15 cellular contexts compared by ENCODE assay signal in the genomic region with DNA sequence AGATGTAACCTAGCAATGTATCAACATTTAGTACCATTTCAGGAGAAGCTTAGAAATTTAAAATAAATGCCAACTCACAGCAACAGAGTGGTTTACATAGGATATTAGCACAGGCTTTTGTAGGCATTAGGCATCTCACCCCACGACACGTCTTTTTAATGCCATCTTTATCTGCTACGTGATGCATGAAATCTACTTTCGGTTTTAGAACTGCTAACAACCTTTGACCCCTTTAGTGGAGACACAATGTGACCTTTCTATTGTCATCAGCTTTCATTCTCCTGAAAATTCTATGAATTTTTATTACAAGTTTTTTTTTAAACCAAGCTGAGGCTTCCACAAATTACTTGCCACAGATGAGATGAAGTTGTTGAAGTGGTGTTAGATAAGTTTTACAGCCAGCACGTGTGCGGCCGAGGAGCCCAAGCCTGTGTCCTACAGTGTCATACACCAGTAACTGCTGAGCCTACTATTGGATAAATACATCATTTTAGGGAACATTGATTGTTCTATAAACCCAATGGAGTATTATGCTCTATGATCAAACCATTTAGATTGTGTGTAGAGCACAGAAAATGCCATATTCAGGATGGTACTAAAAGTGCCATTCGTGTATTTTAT.
DNase-seq lines count a peak whose midpoint lies in the region; ATAC-seq, FAIRE-seq and TF ChIP-seq lines count a peak whose summit lies in the region.
"Had no signal": no experiment of that assay in that cellular context is flagged by ENCODE, and none has a peak within 500 bp of the region (broad histone marks: within the 10 kb centered on the region; RNA-seq: fewer than 3 reads in every experiment).

No MANE protein-coding gene starts in this region.

- H3K4me3 Mint-ChIP-seq in GM23338 = no peak overlapping the region
- H3K4me3 Mint-ChIP-seq: B cell; CD4-positive, alpha-beta T cell; H9 had no signal

- no peaks in the 10 kb centered on the region for H3K9me3 ChIP-seq in left ventricle myocardium inferior (replicated peaks)
- H3K9me3 ChIP-seq in right atrium auricular region = no peaks in the 10 kb centered on the region
- no peaks in the 10 kb centered on the region for H3K9me3 ChIP-seq in esophagus muscularis mucosa
- H3K9me3 ChIP-seq in small intestine (ENCODE audit: control insufficient read depth, low read depth) = no peaks in the 10 kb centered on the region

- peaks cover 7% of the 10 kb centered on the region for H3K4me1 Mint-ChIP-seq in GM23338
- H3K4me1 Mint-ChIP-seq: B cell had no signal

- no peak for DNase-seq in left ventricle myocardium inferior
- no peak for DNase-seq in right atrium auricular region (ENCODE audit: low spot score)
- peak; percentile 30 for DNase-seq in NCI-H526 treated with DMSO at 0.1 percent for 48 hours (lab: John Stamatoyannopoulos, UW)
- DNase-seq in esophagus muscularis mucosa (ENCODE audit: extremely low spot score) = no peak
- DNase-seq in small intestine = peak; percentile 74
- no peak for DNase-seq in GM23338 (ENCODE audit: low spot score)
- no peak for DNase-seq in ACHN
- DNase-seq: C1 segment of cervical spinal cord; Calu3; CD4-positive, alpha-beta T cell; DMS79; GOT3; H9 had no signal

- no peak overlapping the region for H3K4me2 ChIP-seq in GM23338

- no peaks in the 10 kb centered on the region for H4K20me1 ChIP-seq in GM23338 (replicated peaks; ENCODE audit: insufficient read depth)

- FAIRE-seq in small intestine (lab: Jason Lieb, UNC) = no peak

- peaks cover 13% of the 10 kb centered on the region for H3K36me3 ChIP-seq in left ventricle myocardium inferior
- no peaks in the 10 kb centered on the region for H3K36me3 ChIP-seq in right atrium auricular region
- H3K36me3 ChIP-seq in esophagus muscularis mucosa = peaks cover 0 to 10% (median 0%) of the 10 kb centered on the region in 4 donors
- no peaks in the 10 kb centered on the region for H3K36me3 ChIP-seq in small intestine (ENCODE audit: control insufficient read depth in 2 of 2, insufficient read depth in 2 of 2, low read length in 2 of 2)
- H3K36me3 ChIP-seq in GM23338 (ENCODE audit: insufficient read depth) = no peaks in the 10 kb centered on the region

- H2AFZ ChIP-seq in GM23338 = no peak overlapping the region

- TF ChIP-seq CTCF in left ventricle myocardium inferior (IDR thresholded peaks at IDR 0.05; ENCODE audit: borderline replicate concordance) = no peak
- TF ChIP-seq CTCF in right atrium auricular region (IDR thresholded peaks at IDR 0.05) = no peak
- no peak for TF ChIP-seq CTCF in esophagus muscularis mucosa (IDR thresholded peaks at IDR 0.05)
- no peak for TF ChIP-seq CTCF in GM23338 (conservative IDR thresholded peaks at IDR 0.05; ENCODE audit: low read depth in 2 of 2)

- WGBS in esophagus muscularis mucosa = 88% methylated on average over 8 of the region's 8 CpGs
- 43 to 80% (median 57%) methylated on average over 8 of the region's 8 CpGs for WGBS in small intestine, 3 donors

- H3K36me3 Mint-ChIP-seq in GM23338 (ENCODE audit: low read depth) = no peaks in the 10 kb centered on the region; the same call in 2 of the 3 replicates

- in situ Hi-C loops in ACHN (cut with HindIII; ENCODE audit: low pct_ligation_motif_present, low pct_unique_long_range_greater_than_20kb, low sequenced_read_pairs) = no loop called here

- no peak for TF ChIP-seq POLR2A in esophagus muscularis mucosa (IDR thresholded peaks at IDR 0.05; ENCODE audit: low read depth)

- no peak overlapping the region for H3K27ac Mint-ChIP-seq in GM23338
- H3K27ac Mint-ChIP-seq: B cell; CD4-positive, alpha-beta T cell; H9 had no signal

- H3K27me3 ChIP-seq in left ventricle myocardium inferior (ENCODE audit: low read depth) = no peaks in the 10 kb centered on the region
- no peaks in the 10 kb centered on the region for H3K27me3 ChIP-seq in right atrium auricular region
- no peaks in the 10 kb centered on the region for H3K27me3 ChIP-seq in esophagus muscularis mucosa
- no peaks in the 10 kb centered on the region for H3K27me3 ChIP-seq in small intestine (ENCODE audit: control insufficient read depth in 2 of 2, insufficient read depth in 2 of 2, low read length in 2 of 2)
- no peaks in the 10 kb centered on the region for H3K27me3 ChIP-seq in GM23338 (ENCODE audit: insufficient read depth)

- H3K9me3 Mint-ChIP-seq in GM23338 = no peaks in the 10 kb centered on the region
- H3K9me3 Mint-ChIP-seq: CD4-positive, alpha-beta T cell; H9 had no signal

- intact Hi-C loops in left ventricle myocardium inferior (cut with micrococcal nuclease) = no loop called here
- intact Hi-C loops in esophagus muscularis mucosa (cut with DNase I) = no loop called here

- no peaks in the 10 kb centered on the region for H3K9me2 ChIP-seq in GM23338 (ENCODE audit: insufficient read depth)

- no peaks in the 10 kb centered on the region for H3F3A ChIP-seq in GM23338 (replicated peaks; ENCODE audit: low read depth)

- H3K4me1 ChIP-seq in left ventricle myocardium inferior = peaks cover 24% of the 10 kb centered on the region
- peaks cover 0 to 9% of the 10 kb centered on the region in 2 donors for H3K4me1 ChIP-seq in right atrium auricular region
- no peaks in the 10 kb centered on the region for H3K4me1 ChIP-seq in esophagus muscularis mucosa
- no peaks in the 10 kb centered on the region for H3K4me1 ChIP-seq in small intestine (ENCODE audit: control insufficient read depth in 2 of 2, insufficient read depth in 1 of 2, low read depth in 1 of 2, low read length in 1 of 2)
- no peaks in the 10 kb centered on the region for H3K4me1 ChIP-seq in GM23338 (ENCODE audit: insufficient read depth)

- H3K4me3 ChIP-seq in left ventricle myocardium inferior (peak overlapping the region; percentile 5), right atrium auricular region (no peak overlapping the region), esophagus muscularis mucosa (peak overlapping the region in 3 of 4 donors; percentile 2 to 7 (median 6)), small intestine (ENCODE audit: low read depth in 1 of 2, low read length in 2 of 2) (no peak overlapping the region), GM23338 (no peak overlapping the region)

- H3K27ac ChIP-seq in left ventricle myocardium inferior (replicated peaks) = peak overlapping the region; percentile 21
- peak overlapping the region in 1 of 2 donors; percentile 12 for H3K27ac ChIP-seq in right atrium auricular region
- H3K27ac ChIP-seq in esophagus muscularis mucosa (replicated peaks in 1 of 4) = no peak overlapping the region
- no peak overlapping the region for H3K27ac ChIP-seq in small intestine (ENCODE audit: low read depth in 1 of 2, low read length in 1 of 2)
- no peak overlapping the region for H3K27ac ChIP-seq in GM23338 (ENCODE audit: low read depth)

- peaks cover 4% of the 10 kb centered on the region for H3K27me3 Mint-ChIP-seq in GM23338 (ENCODE audit: insufficient read depth, low read depth, poor library complexity)
- H3K27me3 Mint-ChIP-seq: B cell; CD4-positive, alpha-beta T cell had no signal

- H3K79me2 ChIP-seq in GM23338 (replicated peaks; ENCODE audit: insufficient read depth) = no peaks in the 10 kb centered on the region

- ATAC-seq in GM18907 (IDR thresholded peaks at IDR 0.05; ENCODE audit: unreplicated experiment) = no peak
- no peak for ATAC-seq in GM23338

- TF ChIP-seq EP300 in esophagus muscularis mucosa (IDR thresholded peaks at IDR 0.05) = no peak

TF ChIP-seq in GM23338, 12 proteins besides CTCF, POLR2A, EP300 and RAD21 (continues in another document):
- TF ChIP-seq JUNB (IDR thresholded peaks at IDR 0.05; ENCODE audit: unreplicated experiment) = no peak

Comparison
In these comparisons a context has a peak if more than half of its experiments do, and no peak if none do; other contexts are left out.
1. H3K4me3 ChIP-seq: peak in left ventricle myocardium inferior (single experiment) and esophagus muscularis mucosa (3 of 4); none in right atrium auricular region (0 of 2), small intestine (0 of 2) and GM23338 (single experiment).
2. DNase-seq: peak in NCI-H526 treated with DMSO at 0.1 percent for 48 hours (single experiment) and small intestine (single experiment); none in left ventricle myocardium inferior (single experiment), right atrium auricular region (single experiment), esophagus muscularis mucosa (single experiment), GM23338 (single experiment) and ACHN (single experiment).